In the genomic region with DNA sequence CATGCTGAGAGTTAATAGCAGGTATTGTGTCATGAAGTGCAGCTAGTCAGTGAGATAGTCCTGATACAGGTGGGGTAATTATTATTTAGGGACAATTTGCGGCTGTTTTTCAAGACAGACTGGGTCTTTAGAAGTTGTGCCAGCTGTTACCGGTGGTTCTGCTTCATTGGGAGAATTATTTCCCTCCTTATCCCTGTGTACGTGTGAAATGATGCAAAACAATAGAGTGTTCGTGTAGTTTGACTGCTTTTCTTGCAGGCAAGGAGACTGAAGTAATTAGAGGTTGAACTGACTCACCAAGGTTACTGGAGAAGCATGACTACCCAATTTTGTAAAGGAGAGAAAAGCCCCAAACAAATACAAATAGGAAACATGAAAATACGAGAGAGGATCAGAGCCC, we compare ENCODE assay signal across 8 cellular contexts.
DNase-seq lines count a peak whose midpoint lies in the region; ATAC-seq and TF ChIP-seq lines count a peak whose summit lies in the region.

No MANE protein-coding gene starts in this region.

- H3K9me3 Mint-ChIP-seq in activated naive CD4-positive, alpha-beta T cell treated with anti-CD3 and anti-CD28 coated beads, Interleukin-2, amount 50 U/mL, for 24 hours, result peaks cover 13% of the 10 kb centered on the region
- peaks cover 5% of the 10 kb centered on the region for H3K9me3 Mint-ChIP-seq in activated naive CD4-positive, alpha-beta T cell treated with anti-CD3 and anti-CD28 coated beads, Interleukin-2, amount 10 ng/mL, durations not matched to agents 7 days and 5 days
- peaks cover 27% of the 10 kb centered on the region for H3K9me3 Mint-ChIP-seq in activated naive CD8-positive, alpha-beta T cell treated with anti-CD3 and anti-CD28 coated beads for 36 hours

- H3K36me3 ChIP-seq in tibial nerve, result no peaks in the 10 kb centered on the region

- peaks cover 56% of the 10 kb centered on the region for H3K4me1 Mint-ChIP-seq in activated naive CD4-positive, alpha-beta T cell treated with anti-CD3 and anti-CD28 coated beads, Interleukin-2, amount 50 U/mL, for 24 hours
- peaks cover 22% of the 10 kb centered on the region for H3K4me1 Mint-ChIP-seq in activated naive CD4-positive, alpha-beta T cell treated with anti-CD3 and anti-CD28 coated beads, Interleukin-2, amount 10 ng/mL, durations not matched to agents 7 days and 5 days
- peaks cover 30% of the 10 kb centered on the region for H3K4me1 Mint-ChIP-seq in activated naive CD8-positive, alpha-beta T cell treated with anti-CD3 and anti-CD28 coated beads for 36 hours

- H3K27me3 Mint-ChIP-seq in activated naive CD4-positive, alpha-beta T cell treated with anti-CD3 and anti-CD28 coated beads, Interleukin-2, amount 50 U/mL, for 24 hours, result no peaks in the 10 kb centered on the region
- peaks cover 29% of the 10 kb centered on the region for H3K27me3 Mint-ChIP-seq in activated naive CD4-positive, alpha-beta T cell treated with anti-CD3 and anti-CD28 coated beads, Interleukin-2, amount 10 ng/mL, durations not matched to agents 7 days and 5 days
- H3K27me3 Mint-ChIP-seq in activated naive CD8-positive, alpha-beta T cell treated with anti-CD3 and anti-CD28 coated beads for 36 hours, result no peaks in the 10 kb centered on the region

- ATAC-seq in HG03354 (IDR thresholded peaks at IDR 0.05; ENCODE audit: poor library complexity, severe bottlenecking, unreplicated experiment), result no peak

- CTCF ChIA-PET in activated naive CD4-positive, alpha-beta T cell treated with anti-CD3 and anti-CD28 coated beads, Interleukin-2, amount 10 ng/mL, durations not matched to agents 7 days and 5 days (lab: Charles Lee), result interaction anchor here (0.6 to 4.4 kb wide), 4 partner anchors 12 to 102 kb away, joined by 3 to 21 read pairs (median 4); partner anchors contain the start of gene ARRDC3

- no peak for DNase-seq in activated naive CD4-positive, alpha-beta T cell treated with anti-CD3 and anti-CD28 coated beads, Interleukin-2, amount 10 ng/mL, durations not matched to agents 7 days and 5 days
- DNase-seq in activated naive CD8-positive, alpha-beta T cell treated with anti-CD3 and anti-CD28 coated beads for 36 hours, result no peak
- peak; percentile 89 for DNase-seq in kidney glomerular epithelial cell (lab: John Stamatoyannopoulos, UW)
- DNase-seq in tibial nerve (ENCODE audit: low spot score in 2 of 2), result no peak
- DNase-seq in SHP77 (lab: John Stamatoyannopoulos, UW), result no peak
- no peak for DNase-seq in HUDEP-2 (lab: John Stamatoyannopoulos, UW; ENCODE audit: unreplicated experiment in 76 of 76)

- peaks cover 0 to 17% (median 3%) of the 10 kb centered on the region in 4 donors for H3K4me1 ChIP-seq in tibial nerve

- H3K27ac ChIP-seq in tibial nerve, result peak overlapping the region in 3 of 4 donors; percentile 80 to 93 (median 89)

- H3K27ac Mint-ChIP-seq in activated naive CD4-positive, alpha-beta T cell treated with anti-CD3 and anti-CD28 coated beads, Interleukin-2, amount 50 U/mL, for 24 hours, result peak overlapping the region; percentile 90
- no peak overlapping the region for H3K27ac Mint-ChIP-seq in activated naive CD4-positive, alpha-beta T cell treated with anti-CD3 and anti-CD28 coated beads, Interleukin-2, amount 10 ng/mL, durations not matched to agents 7 days and 5 days
- peak overlapping the region; percentile 92 for H3K27ac Mint-ChIP-seq in activated naive CD8-positive, alpha-beta T cell treated with anti-CD3 and anti-CD28 coated beads for 36 hours

- H3K36me3 Mint-ChIP-seq in activated naive CD4-positive, alpha-beta T cell treated with anti-CD3 and anti-CD28 coated beads, Interleukin-2, amount 50 U/mL, for 24 hours, result peaks cover 4% of the 10 kb centered on the region
- no peaks in the 10 kb centered on the region for H3K36me3 Mint-ChIP-seq in activated naive CD4-positive, alpha-beta T cell treated with anti-CD3 and anti-CD28 coated beads, Interleukin-2, amount 10 ng/mL, durations not matched to agents 7 days and 5 days
- H3K36me3 Mint-ChIP-seq in activated naive CD8-positive, alpha-beta T cell treated with anti-CD3 and anti-CD28 coated beads for 36 hours, result peaks cover 15% of the 10 kb centered on the region

- TF ChIP-seq EP300 in tibial nerve (IDR thresholded peaks at IDR 0.05), result no peak

- no peak overlapping the region for H3K4me3 ChIP-seq in tibial nerve

- no peaks in the 10 kb centered on the region for H3K27me3 ChIP-seq in tibial nerve

- 53 to 55% methylated on average over 5 of the region's 5 CpGs for WGBS in tibial nerve, 2 donors

- H3K4me3 Mint-ChIP-seq in activated naive CD4-positive, alpha-beta T cell treated with anti-CD3 and anti-CD28 coated beads, Interleukin-2, amount 50 U/mL, for 24 hours, result peak overlapping the region; percentile 87
- H3K4me3 Mint-ChIP-seq in activated naive CD4-positive, alpha-beta T cell treated with anti-CD3 and anti-CD28 coated beads, Interleukin-2, amount 10 ng/mL, durations not matched to agents 7 days and 5 days, result no peak overlapping the region
- H3K4me3 Mint-ChIP-seq in activated naive CD8-positive, alpha-beta T cell treated with anti-CD3 and anti-CD28 coated beads for 36 hours, result peak overlapping the region; percentile 71

- no peak for TF ChIP-seq POLR2A in tibial nerve (IDR thresholded peaks at IDR 0.05)

- TF ChIP-seq CTCF in tibial nerve (IDR thresholded peaks at IDR 0.05), result no peak

- no peaks in the 10 kb centered on the region for H3K9me3 ChIP-seq in tibial nerve
